ENCODE assay signal across 18 cellular contexts in the genomic region with DNA sequence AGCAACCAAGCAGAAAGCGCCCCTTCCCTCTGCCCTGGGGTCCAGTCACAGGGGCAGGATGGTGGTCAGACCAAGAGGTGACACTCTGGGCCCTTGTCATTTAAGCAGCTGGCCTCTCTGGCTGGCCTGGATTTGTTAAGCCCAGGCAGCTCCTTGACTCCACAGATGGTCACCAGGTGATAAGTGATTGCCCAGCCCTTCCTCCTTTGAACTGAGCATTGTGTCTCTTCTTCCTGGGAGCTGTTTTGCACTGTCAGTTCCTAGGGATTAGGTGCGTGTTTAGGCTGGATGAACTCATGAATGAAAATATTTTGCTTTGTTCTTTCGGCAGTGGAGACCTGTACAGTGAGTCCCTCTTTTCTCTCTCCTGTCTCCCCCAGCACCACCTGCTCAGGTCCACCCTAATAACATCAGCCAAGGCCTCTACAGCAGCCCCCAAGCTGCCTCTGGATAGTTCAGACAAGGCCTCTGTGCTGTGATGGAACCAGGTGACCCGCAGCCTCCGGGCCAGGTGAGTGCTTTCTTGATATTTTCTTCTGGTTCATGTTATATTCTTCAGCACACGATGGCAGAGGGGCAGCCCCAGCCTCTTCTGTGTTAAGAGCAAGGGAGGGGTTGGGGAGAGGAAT.
DNase-seq lines count a peak whose midpoint lies in the region; ATAC-seq, FAIRE-seq and TF ChIP-seq lines count a peak whose summit lies in the region.
"Had no signal": no experiment of that assay in that cellular context is flagged by ENCODE, and none has a peak within 500 bp of the region (broad histone marks: within the 10 kb centered on the region; RNA-seq: fewer than 3 reads in every experiment).

No MANE protein-coding gene starts in this region.

- H3K36me3 Mint-ChIP-seq in osteocyte (ENCODE audit: unreplicated experiment), result no peaks in the 10 kb centered on the region

- DNase-seq in NCI-H748 (lab: John Stamatoyannopoulos, UW; ENCODE audit: unreplicated experiment), result peak; percentile 20
- DNase-seq in NCI-H748 treated with DMSO at 0.1 percent for 48 hours (lab: John Stamatoyannopoulos, UW), result no peak
- DNase-seq in OCI-M2 (lab: John Stamatoyannopoulos, UW; ENCODE audit: unreplicated experiment), result peak; percentile 16
- no peak for DNase-seq in bronchial epithelial cell (ENCODE audit: low read depth)
- peak; percentile 71 for DNase-seq in osteocyte (ENCODE audit: extremely low spot score, unreplicated experiment)
- DNase-seq in AG08396 (ENCODE audit: low spot score), result no peak
- DNase-seq: DMS79, MG63, NCI-H1105, NCI-H187 treated with DMSO at 0.1 percent for 48 hours, NCI-H2171, NCI-H526, Peyer's patch, Right ventricle myocardium superior had no signal

- no peaks in the 10 kb centered on the region for H3K27me3 ChIP-seq in bronchial epithelial cell (ENCODE audit: control insufficient read depth, insufficient read depth, low read length)
- H3K27me3 ChIP-seq: MG63, Peyer's patch had no signal

- H3K4me1 Mint-ChIP-seq in osteocyte (ENCODE audit: unreplicated experiment), result no peaks in the 10 kb centered on the region

- ATAC-seq in GM18498 (IDR thresholded peaks at IDR 0.05; ENCODE audit: unreplicated experiment) (no peak), HG03439 (IDR thresholded peaks at IDR 0.05; ENCODE audit: unreplicated experiment) (no peak)
- ATAC-seq: GM12878 had no signal

- H3K9me3 Mint-ChIP-seq in osteocyte (ENCODE audit: unreplicated experiment), result no peaks in the 10 kb centered on the region

- H3K4me3 ChIP-seq in bronchial epithelial cell (ENCODE audit: low read depth, low read length), result no peak overlapping the region
- H3K4me3 ChIP-seq: GM12878, MG63, Peyer's patch had no signal

- FAIRE-seq in bronchial epithelial cell (lab: Jason Lieb, UNC), result peak; percentile 94
- FAIRE-seq: A204.1, GM12878 had no signal

- no peak overlapping the region for H3K4me3 Mint-ChIP-seq in osteocyte (ENCODE audit: unreplicated experiment)

- H3K36me3 ChIP-seq in bronchial epithelial cell (ENCODE audit: control insufficient read depth, insufficient read depth, low read length), result no peaks in the 10 kb centered on the region
- H3K36me3 ChIP-seq: MG63, Peyer's patch had no signal

- TF ChIP-seq CTCF in bronchial epithelial cell (IDR thresholded peaks at IDR 0.05; ENCODE audit: insufficient read depth, low read length, severe bottlenecking), result no peak
- no peak for TF ChIP-seq CTCF in osteocyte (IDR thresholded peaks at IDR 0.05)

- peaks cover 64% of the 10 kb centered on the region for H3K27me3 Mint-ChIP-seq in osteocyte (ENCODE audit: unreplicated experiment)

- H3K27ac Mint-ChIP-seq in osteocyte (ENCODE audit: unreplicated experiment), result no peak overlapping the region

Comparison
In these comparisons a context has a peak if more than half of its experiments do, and no peak if none do; other contexts are left out.
1. DNase-seq: peak in NCI-H748 (single experiment), OCI-M2 (single experiment) and osteocyte (single experiment); none in NCI-H748 treated with DMSO at 0.1 percent for 48 hours (single experiment), bronchial epithelial cell (single experiment) and AG08396 (single experiment).